In the genomic region with DNA sequence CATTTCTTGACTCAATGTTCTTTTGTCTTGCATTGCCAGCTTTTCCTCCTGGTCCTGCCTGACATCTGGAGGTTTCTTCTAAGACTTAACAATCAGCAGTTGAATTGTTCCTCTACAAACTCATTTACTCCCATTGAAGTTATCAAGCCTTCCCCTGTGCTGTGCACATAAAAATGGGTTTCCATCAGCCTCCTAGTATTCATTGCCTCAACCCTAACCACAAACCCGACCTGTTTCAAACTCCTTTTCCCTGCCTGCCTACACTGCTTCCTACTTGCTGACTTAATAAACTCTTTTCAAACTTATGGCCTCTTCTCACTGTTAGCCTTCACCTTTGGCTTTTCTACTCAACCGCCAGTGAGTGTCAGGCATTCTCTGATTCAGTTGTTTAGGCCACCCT, we compare ENCODE assay signal across 1 cellular context.
TF ChIP-seq lines count a peak whose summit lies in the region.

No MANE protein-coding gene starts in this region.

TF ChIP-seq in K562, 482 proteins besides CTCF, POLR2A, EP300 and RAD21 (continued from another document):
- TF ChIP-seq, protein P1, sequence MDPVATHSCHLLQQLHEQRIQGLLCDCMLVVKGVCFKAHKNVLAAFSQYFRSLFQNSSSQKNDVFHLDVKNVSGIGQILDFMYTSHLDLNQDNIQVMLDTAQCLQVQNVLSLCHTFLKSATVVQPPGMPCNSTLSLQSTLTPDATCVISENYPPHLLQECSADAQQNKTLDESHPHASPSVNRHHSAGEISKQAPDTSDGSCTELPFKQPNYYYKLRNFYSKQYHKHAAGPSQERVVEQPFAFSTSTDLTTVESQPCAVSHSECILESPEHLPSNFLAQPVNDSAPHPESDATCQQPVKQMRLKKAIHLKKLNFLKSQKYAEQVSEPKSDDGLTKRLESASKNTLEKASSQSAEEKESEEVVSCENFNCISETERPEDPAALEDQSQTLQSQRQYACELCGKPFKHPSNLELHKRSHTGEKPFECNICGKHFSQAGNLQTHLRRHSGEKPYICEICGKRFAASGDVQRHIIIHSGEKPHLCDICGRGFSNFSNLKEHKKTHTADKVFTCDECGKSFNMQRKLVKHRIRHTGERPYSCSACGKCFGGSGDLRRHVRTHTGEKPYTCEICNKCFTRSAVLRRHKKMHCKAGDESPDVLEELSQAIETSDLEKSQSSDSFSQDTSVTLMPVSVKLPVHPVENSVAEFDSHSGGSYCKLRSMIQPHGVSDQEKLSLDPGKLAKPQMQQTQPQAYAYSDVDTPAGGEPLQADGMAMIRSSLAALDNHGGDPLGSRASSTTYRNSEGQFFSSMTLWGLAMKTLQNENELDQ (CRISPR knock-in tag; IDR thresholded peaks at IDR 0.05; ENCODE audit: borderline replicate concordance), result no peak
- TF ChIP-seq CHD2 (IDR thresholded peaks at IDR 0.05; ENCODE audit: low read depth, low read length), result no peak
- TF ChIP-seq LEF1 (IDR thresholded peaks at IDR 0.05), result no peak
- TF ChIP-seq, protein P2, sequence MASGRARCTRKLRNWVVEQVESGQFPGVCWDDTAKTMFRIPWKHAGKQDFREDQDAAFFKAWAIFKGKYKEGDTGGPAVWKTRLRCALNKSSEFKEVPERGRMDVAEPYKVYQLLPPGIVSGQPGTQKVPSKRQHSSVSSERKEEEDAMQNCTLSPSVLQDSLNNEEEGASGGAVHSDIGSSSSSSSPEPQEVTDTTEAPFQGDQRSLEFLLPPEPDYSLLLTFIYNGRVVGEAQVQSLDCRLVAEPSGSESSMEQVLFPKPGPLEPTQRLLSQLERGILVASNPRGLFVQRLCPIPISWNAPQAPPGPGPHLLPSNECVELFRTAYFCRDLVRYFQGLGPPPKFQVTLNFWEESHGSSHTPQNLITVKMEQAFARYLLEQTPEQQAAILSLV (tag; IDR thresholded peaks at IDR 0.05), result no peak
- TF ChIP-seq, protein P3, sequence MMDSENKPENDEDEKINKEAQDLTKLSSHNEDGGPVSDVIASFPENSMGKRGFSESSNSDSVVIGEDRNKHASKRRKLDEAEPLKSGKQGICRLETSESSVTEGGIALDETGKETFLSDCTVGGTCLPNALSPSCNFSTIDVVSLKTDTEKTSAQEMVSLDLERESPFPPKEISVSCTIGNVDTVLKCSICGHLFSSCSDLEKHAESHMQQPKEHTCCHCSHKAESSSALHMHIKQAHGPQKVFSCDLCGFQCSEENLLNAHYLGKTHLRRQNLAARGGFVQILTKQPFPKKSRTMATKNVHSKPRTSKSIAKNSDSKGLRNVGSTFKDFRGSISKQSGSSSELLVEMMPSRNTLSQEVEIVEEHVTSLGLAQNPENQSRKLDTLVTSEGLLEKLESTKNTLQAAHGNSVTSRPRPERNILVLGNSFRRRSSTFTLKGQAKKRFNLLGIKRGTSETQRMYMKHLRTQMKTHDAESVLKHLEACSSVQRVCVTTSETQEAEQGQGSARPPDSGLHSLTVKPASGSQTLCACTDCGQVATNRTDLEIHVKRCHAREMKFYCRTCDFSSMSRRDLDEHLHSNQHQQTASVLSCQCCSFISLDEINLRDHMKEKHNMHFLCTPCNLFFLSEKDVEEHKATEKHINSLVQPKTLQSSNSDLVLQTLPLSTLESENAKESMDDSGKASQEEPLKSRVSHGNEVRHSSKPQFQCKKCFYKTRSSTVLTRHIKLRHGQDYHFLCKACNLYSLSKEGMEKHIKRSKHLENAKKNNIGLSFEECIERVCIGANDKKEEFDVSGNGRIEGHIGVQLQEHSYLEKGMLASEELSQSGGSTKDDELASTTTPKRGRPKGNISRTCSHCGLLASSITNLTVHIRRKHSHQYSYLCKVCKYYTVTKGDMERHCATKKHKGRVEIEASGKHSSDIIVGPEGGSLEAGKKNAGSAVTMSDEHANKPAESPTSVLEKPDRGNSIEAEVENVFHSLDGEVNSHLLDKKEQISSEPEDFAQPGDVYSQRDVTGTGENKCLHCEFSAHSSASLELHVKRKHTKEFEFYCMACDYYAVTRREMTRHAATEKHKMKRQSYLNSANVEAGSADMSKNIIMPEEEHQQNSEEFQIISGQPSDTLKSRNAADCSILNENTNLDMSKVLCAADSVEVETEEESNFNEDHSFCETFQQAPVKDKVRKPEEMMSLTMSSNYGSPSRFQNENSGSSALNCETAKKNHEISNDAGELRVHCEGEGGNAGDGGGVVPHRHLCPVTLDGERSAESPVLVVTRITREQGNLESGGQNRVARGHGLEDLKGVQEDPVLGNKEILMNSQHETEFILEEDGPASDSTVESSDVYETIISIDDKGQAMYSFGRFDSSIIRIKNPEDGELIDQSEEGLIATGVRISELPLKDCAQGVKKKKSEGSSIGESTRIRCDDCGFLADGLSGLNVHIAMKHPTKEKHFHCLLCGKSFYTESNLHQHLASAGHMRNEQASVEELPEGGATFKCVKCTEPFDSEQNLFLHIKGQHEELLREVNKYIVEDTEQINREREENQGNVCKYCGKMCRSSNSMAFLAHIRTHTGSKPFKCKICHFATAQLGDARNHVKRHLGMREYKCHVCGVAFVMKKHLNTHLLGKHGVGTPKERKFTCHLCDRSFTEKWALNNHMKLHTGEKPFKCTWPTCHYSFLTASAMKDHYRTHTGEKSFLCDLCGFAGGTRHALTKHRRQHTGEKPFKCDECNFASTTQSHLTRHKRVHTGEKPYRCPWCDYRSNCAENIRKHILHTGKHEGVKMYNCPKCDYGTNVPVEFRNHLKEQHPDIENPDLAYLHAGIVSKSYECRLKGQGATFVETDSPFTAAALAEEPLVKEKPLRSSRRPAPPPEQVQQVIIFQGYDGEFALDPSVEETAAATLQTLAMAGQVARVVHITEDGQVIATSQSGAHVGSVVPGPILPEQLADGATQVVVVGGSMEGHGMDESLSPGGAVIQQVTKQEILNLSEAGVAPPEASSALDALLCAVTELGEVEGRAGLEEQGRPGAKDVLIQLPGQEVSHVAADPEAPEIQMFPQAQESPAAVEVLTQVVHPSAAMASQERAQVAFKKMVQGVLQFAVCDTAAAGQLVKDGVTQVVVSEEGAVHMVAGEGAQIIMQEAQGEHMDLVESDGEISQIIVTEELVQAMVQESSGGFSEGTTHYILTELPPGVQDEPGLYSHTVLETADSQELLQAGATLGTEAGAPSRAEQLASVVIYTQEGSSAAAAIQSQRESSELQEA (IDR thresholded peaks at IDR 0.05; ENCODE audit: low read depth), result no peak
- no peak for TF ChIP-seq MECOM (CRISPR knock-in tag; IDR thresholded peaks at IDR 0.05)
- TF ChIP-seq SMAD1 (IDR thresholded peaks at IDR 0.05; ENCODE audit: low read depth, low read length, partially characterized antibody), result no peak
- TF ChIP-seq NR2C2 (CRISPR knock-in tag; IDR thresholded peaks at IDR 0.05), result no peak
- TF ChIP-seq NR2C2 (tag; IDR thresholded peaks at IDR 0.05), result no peak
- TF ChIP-seq CXXC5 (CRISPR knock-in tag; IDR thresholded peaks at IDR 0.05), result no peak
- TF ChIP-seq PRPF4 (IDR thresholded peaks at IDR 0.05; ENCODE audit: insufficient read depth, low read depth, low read length, poor library complexity, severe bottlenecking), result no peak
- no peak for TF ChIP-seq CBX2 (IDR thresholded peaks at IDR 0.05; ENCODE audit: insufficient read depth, low read length, poor library complexity, severe bottlenecking)
- no peak for TF ChIP-seq ZNF384 (IDR thresholded peaks at IDR 0.05; ENCODE audit: low read depth, low read length)
- no peak for TF ChIP-seq PTTG1 (tag; IDR thresholded peaks at IDR 0.05; ENCODE audit: low read depth)
- TF ChIP-seq CHD4 (IDR thresholded peaks at IDR 0.05; ENCODE audit: insufficient read depth, insufficient replicate concordance, low read depth, low read length, poor library complexity, severe bottlenecking), result no peak
- no peak for TF ChIP-seq ZNF707 (CRISPR knock-in tag; conservative IDR thresholded peaks at IDR 0.05)
- TF ChIP-seq SRSF7 (optimal IDR thresholded peaks at IDR 0.05; ENCODE audit: low read depth, low read length), result no peak
